Comparison of ENCODE assay signal across 8 cellular contexts in genomic region chr15:68795298-68795848, GRCh38. TPM values are rescaled to one million over a fixed set of nuclear protein-coding genes. Genes with fewer than 3 reads are reported as not detected.
DNase-seq lines count a peak whose midpoint lies in the region; ATAC-seq and TF ChIP-seq lines count a peak whose summit lies in the region.

No MANE protein-coding gene starts in this region.

- peaks cover 4% of the 10 kb centered on the region for H3K79me1 ChIP-seq in trophoblast cell (ENCODE audit: low read length)

- no peaks in the 10 kb centered on the region for H3K27me3 ChIP-seq in trophoblast cell (ENCODE audit: insufficient read depth, low read length)

- no peak overlapping the region for H4K91ac ChIP-seq in trophoblast cell (ENCODE audit: low read depth, low read length)

- peaks cover 41 to 46% of the 10 kb centered on the region in 2 experiments for H3K4me1 ChIP-seq in trophoblast cell (ENCODE audit: control insufficient read depth in 1 of 2, insufficient read depth in 2 of 2, low read length in 2 of 2)

- no peak overlapping the region for H4K8ac ChIP-seq in trophoblast cell (ENCODE audit: low read depth, low read length)

- no peak overlapping the region for H2AFZ ChIP-seq in trophoblast cell (ENCODE audit: insufficient read depth, low read length, poor library complexity)

- no peaks in the 10 kb centered on the region for H3K9me3 Mint-ChIP-seq in type B pancreatic cell

- DNase-seq in GM03348 (ENCODE audit: low spot score) (peak; percentile 87), RWPE1 (ENCODE audit: low spot score) (peak; percentile 95), amygdala (lab: John Stamatoyannopoulos, UW) (peak in 55 of 56 donors; percentile 29 to 96 (median 84)), left cardiac atrium (peak; percentile 93), trophoblast cell (peak; percentile 68 to 72), type B pancreatic cell (ENCODE audit: extremely low spot score, unreplicated experiment) (no peak)

- no peak overlapping the region for H2AK5ac ChIP-seq in trophoblast cell (ENCODE audit: low read length)

- CTCF ChIA-PET in RWPE1 (lab: Yijun Ruan, JAX) = interaction anchor here (0.6 to 1.1 kb wide), 4 partner anchors 24 to 530 kb away, joined by 3 to 9 read pairs (median 4); no protein-coding TSS in a partner anchor

- peak overlapping the region; percentile 84 for H3K27ac Mint-ChIP-seq in type B pancreatic cell

- TF ChIP-seq CTCF in RWPE1 (conservative IDR thresholded peaks at IDR 0.05; ENCODE audit: low read depth) = no peak
- TF ChIP-seq CTCF in type B pancreatic cell (conservative IDR thresholded peaks at IDR 0.05) = peak; percentile 6

- H3K4ac ChIP-seq in trophoblast cell (ENCODE audit: low read depth, low read length) = peak overlapping the region; percentile 72

- no peaks in the 10 kb centered on the region for H3K9me3 ChIP-seq in trophoblast cell (ENCODE audit: insufficient read depth, low read depth, low read length)

- POLR2A ChIA-PET in RWPE1 (lab: Yijun Ruan, JAX; ENCODE audit: low non-redundant PET) = interaction anchor here (0.6 to 0.8 kb wide), 2 partner anchors 22 to 24 kb away, joined by 3 to 4 read pairs; no protein-coding TSS in a partner anchor

- H3K4me1 Mint-ChIP-seq in type B pancreatic cell (ENCODE audit: unreplicated experiment) = peaks cover 89% of the 10 kb centered on the region

- no peak overlapping the region for H3K4me3 ChIP-seq in trophoblast cell (ENCODE audit: low read depth, low read length)

- H4K12ac ChIP-seq in trophoblast cell (ENCODE audit: low read depth, low read length) = no peak overlapping the region

- H3K27ac ChIP-seq in RWPE1 (peak overlapping the region; percentile 87), trophoblast cell (ENCODE audit: low read depth, low read length) (no peak overlapping the region)

- peaks cover 11% of the 10 kb centered on the region for H3K79me2 ChIP-seq in trophoblast cell (ENCODE audit: control insufficient read depth, insufficient read depth, low read length, poor library complexity)

- H3K9ac ChIP-seq in trophoblast cell (ENCODE audit: low read length) = no peak overlapping the region

- H3K27me3 Mint-ChIP-seq in type B pancreatic cell = no peaks in the 10 kb centered on the region

- no CpG with 5 or more reads among the region's 20 CpGs for WGBS in trophoblast cell (ENCODE audit: extremely low coverage, insufficient coverage, insufficient read length)

- peaks cover 2 to 3% of the 10 kb centered on the region in 2 experiments for H3K36me3 ChIP-seq in trophoblast cell (ENCODE audit: control insufficient read depth in 1 of 2, insufficient read depth in 2 of 2, low read length in 2 of 2)

- no peak overlapping the region for H3K14ac ChIP-seq in trophoblast cell (ENCODE audit: low read length)

- no peak overlapping the region for H2BK120ac ChIP-seq in trophoblast cell (ENCODE audit: insufficient read depth, low read length, poor library complexity)

- no peak overlapping the region for H3K23ac ChIP-seq in trophoblast cell (ENCODE audit: low read length)

- H3K4me2 ChIP-seq in trophoblast cell (ENCODE audit: low read length) = peak overlapping the region; percentile 38

- H2BK12ac ChIP-seq in trophoblast cell (ENCODE audit: low read length) = no peak overlapping the region

- ATAC-seq in HG02763 (IDR thresholded peaks at IDR 0.05; ENCODE audit: unreplicated experiment) (peak; percentile 63), left cardiac atrium (peak; percentile 92 to 93), GM21381 (IDR thresholded peaks at IDR 0.05; ENCODE audit: unreplicated experiment) (no peak)

- intact Hi-C loops in left cardiac atrium (cut with DNase I) = no loop called here

- no peak overlapping the region for H2BK5ac ChIP-seq in trophoblast cell (ENCODE audit: low read depth, low read length, poor library complexity)

- H3K18ac ChIP-seq in trophoblast cell (ENCODE audit: low read length) = no peak overlapping the region

- H3K4me3 Mint-ChIP-seq in type B pancreatic cell = peak overlapping the region; percentile 64

- H3K36me3 Mint-ChIP-seq in type B pancreatic cell = peaks cover 24% of the 10 kb centered on the region

RNA-seq across cellular contexts. Expression of gene ANP32A, which starts 25.3 kb away (rescaled TPM):
- total RNA-seq in left cardiac atrium = 100 to 1,000 TPM; 106 to 118 TPM
- polyA plus RNA-seq in trophoblast cell (2013) = 247 and 258 TPM in 2 replicates
- total RNA-seq in type B pancreatic cell (ENCODE audit: low replicate concordance) = 167 and 222 TPM in 2 replicates
